ENCODE assay signal across 1 cellular context in the genomic region with DNA sequence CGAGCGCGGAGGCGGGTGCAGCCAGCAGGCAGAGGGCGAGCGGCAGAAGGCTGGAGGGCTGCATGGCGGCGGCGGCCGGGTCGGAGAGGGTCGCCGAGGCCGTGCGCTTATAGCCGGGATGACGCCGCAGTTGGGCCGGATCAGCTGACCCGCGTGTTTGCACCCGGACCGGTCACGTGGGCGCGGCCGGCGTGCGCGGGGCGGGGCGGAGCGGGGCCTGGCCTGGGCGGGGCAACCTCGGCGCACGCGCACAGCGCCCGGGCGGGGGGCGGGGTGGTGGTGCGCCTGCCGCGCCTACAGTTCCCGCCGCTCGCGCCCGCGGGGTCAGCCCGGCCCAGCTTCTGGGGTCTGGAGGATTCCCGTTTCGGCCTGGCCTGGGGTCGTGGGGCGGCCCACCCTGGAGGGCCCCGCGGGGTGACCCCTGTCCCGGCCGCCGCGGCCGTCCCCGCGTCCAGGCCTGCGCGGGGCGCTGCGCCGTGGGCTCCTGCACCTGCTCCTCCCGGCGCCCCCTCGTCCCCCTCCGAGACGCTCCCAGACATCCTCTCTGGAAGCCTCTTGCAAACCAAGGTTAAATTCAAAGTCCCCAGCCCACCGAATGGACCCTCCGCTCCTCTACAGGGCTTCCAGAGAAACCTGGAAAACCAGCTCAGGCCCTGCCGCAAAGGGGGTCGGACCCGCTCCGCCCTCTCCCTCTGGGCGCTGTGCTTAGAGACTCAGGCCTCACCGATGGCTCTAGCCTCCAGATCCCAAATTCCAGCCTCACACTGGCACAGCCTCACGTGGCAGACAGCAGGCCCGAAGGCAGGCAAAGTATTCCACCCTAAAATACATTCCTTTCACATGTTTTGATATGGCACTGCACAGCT.
TF ChIP-seq lines count a peak whose summit lies in the region.

CTSD (minus strand) TSS at position 132 of the 866 bp plus-strand sequence; CDS start at position 64, 68 bp downstream.

TF ChIP-seq in GM12878, 131 proteins besides CTCF, POLR2A, EP300 and RAD21 (continued from another document and continues in another):
- TF ChIP-seq ATF2 (IDR thresholded peaks at IDR 0.05; ENCODE audit: low read length) (no peak), SPI1 (IDR thresholded peaks at IDR 0.05; ENCODE audit: borderline replicate concordance, insufficient read depth, low read depth, low read length) (no peak), JUNB (IDR thresholded peaks at IDR 0.05) (no peak), FOS (IDR thresholded peaks at IDR 0.05; ENCODE audit: borderline replicate concordance, extremely low read depth, insufficient read length) (no peak), SMAD1 (IDR thresholded peaks at IDR 0.05; ENCODE audit: low read depth, partially characterized antibody) (no peak), KLF5 (IDR thresholded peaks at IDR 0.05; ENCODE audit: partially characterized antibody) (no peak), ZNF207 (IDR thresholded peaks at IDR 0.05; ENCODE audit: borderline replicate concordance) (no peak), SIX5 (IDR thresholded peaks at IDR 0.05; ENCODE audit: low read depth, low read length, severe bottlenecking) (no peak), SMARCA5 (IDR thresholded peaks at IDR 0.05) (peak; percentile 85), ZNF384 (IDR thresholded peaks at IDR 0.05; ENCODE audit: borderline replicate concordance, low read depth, low read length) (no peak), JUND (IDR thresholded peaks at IDR 0.05; ENCODE audit: low read depth, low read length) (no peak), BACH1 (IDR thresholded peaks at IDR 0.05; ENCODE audit: borderline replicate concordance) (peak; percentile 49; the same call in 1 of the 2 replicates), YBX1 (IDR thresholded peaks at IDR 0.05) (no peak), MLLT1 (IDR thresholded peaks at IDR 0.05) (no peak), SIN3A (IDR thresholded peaks at IDR 0.05; ENCODE audit: low read depth, low read length) (no peak), MTA2 (IDR thresholded peaks at IDR 0.05; ENCODE audit: low read depth) (no peak), ZNF274 (IDR thresholded peaks at IDR 0.05; ENCODE audit: insufficient read depth, insufficient read length) (no peak), STAT1 (conservative IDR thresholded peaks at IDR 0.05) (no peak), NR2C1 (IDR thresholded peaks at IDR 0.05) (0 out of 2 replicates have a peak, but pooled peaks have one; percentile 16), CHD4 (IDR thresholded peaks at IDR 0.05) (no peak), PRDM15 (CRISPR knock-in tag; IDR thresholded peaks at IDR 0.05) (no peak), SMAD5 (IDR thresholded peaks at IDR 0.05; ENCODE audit: low read depth) (no peak), MAX (IDR thresholded peaks at IDR 0.05; ENCODE audit: low read depth, low read length) (peak; percentile 91), CHD2 (IDR thresholded peaks at IDR 0.05; ENCODE audit: borderline replicate concordance, low read depth, low read length) (no peak), NRF1 (conservative IDR thresholded peaks at IDR 0.05; ENCODE audit: low read depth, low read length) (peak; percentile 47; the same call in 1 of the 2 replicates), EZH2 (IDR thresholded peaks at IDR 0.05; ENCODE audit: borderline replicate concordance, control insufficient read depth, low read depth, low read length) (no peak), TCF7 (IDR thresholded peaks at IDR 0.05; ENCODE audit: borderline replicate concordance) (no peak), EGR1 (IDR thresholded peaks at IDR 0.05; ENCODE audit: borderline replicate concordance in 1 of 2, low read depth in 2 of 2, low read length in 2 of 2) (peak; percentile 9 to 13; a peak in 2 of 3 replicates), SP1 (IDR thresholded peaks at IDR 0.05; ENCODE audit: low read depth, low read length) (no peak), TARDBP (IDR thresholded peaks at IDR 0.05; ENCODE audit: borderline replicate concordance) (no peak), SMC3 (IDR thresholded peaks at IDR 0.05; ENCODE audit: borderline replicate concordance, low read length) (no peak), RAD51 (IDR thresholded peaks at IDR 0.05) (peak; percentile 90), SREBF2 (IDR thresholded peaks at IDR 0.05; ENCODE audit: low read length) (no peak), CBFB (IDR thresholded peaks at IDR 0.05; ENCODE audit: low read depth) (no peak), EED (IDR thresholded peaks at IDR 0.05; ENCODE audit: low read depth) (no peak), RFX5 (IDR thresholded peaks at IDR 0.05; ENCODE audit: low read depth, low read length) (no peak), FOXK2 (IDR thresholded peaks at IDR 0.05) (peak; percentile 47; the same call in 1 of the 2 replicates), NFXL1 (IDR thresholded peaks at IDR 0.05; ENCODE audit: borderline replicate concordance) (no peak), RBBP5 (conservative IDR thresholded peaks at IDR 0.05) (no peak), CBX3 (IDR thresholded peaks at IDR 0.05; ENCODE audit: borderline replicate concordance, low read depth) (no peak)
- TF ChIP-seq, protein P1, sequence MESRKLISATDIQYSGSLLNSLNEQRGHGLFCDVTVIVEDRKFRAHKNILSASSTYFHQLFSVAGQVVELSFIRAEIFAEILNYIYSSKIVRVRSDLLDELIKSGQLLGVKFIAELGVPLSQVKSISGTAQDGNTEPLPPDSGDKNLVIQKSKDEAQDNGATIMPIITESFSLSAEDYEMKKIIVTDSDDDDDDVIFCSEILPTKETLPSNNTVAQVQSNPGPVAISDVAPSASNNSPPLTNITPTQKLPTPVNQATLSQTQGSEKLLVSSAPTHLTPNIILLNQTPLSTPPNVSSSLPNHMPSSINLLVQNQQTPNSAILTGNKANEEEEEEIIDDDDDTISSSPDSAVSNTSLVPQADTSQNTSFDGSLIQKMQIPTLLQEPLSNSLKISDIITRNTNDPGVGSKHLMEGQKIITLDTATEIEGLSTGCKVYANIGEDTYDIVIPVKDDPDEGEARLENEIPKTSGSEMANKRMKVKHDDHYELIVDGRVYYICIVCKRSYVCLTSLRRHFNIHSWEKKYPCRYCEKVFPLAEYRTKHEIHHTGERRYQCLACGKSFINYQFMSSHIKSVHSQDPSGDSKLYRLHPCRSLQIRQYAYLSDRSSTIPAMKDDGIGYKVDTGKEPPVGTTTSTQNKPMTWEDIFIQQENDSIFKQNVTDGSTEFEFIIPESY (IDR thresholded peaks at IDR 0.05), result no peak
- TF ChIP-seq, protein P2, sequence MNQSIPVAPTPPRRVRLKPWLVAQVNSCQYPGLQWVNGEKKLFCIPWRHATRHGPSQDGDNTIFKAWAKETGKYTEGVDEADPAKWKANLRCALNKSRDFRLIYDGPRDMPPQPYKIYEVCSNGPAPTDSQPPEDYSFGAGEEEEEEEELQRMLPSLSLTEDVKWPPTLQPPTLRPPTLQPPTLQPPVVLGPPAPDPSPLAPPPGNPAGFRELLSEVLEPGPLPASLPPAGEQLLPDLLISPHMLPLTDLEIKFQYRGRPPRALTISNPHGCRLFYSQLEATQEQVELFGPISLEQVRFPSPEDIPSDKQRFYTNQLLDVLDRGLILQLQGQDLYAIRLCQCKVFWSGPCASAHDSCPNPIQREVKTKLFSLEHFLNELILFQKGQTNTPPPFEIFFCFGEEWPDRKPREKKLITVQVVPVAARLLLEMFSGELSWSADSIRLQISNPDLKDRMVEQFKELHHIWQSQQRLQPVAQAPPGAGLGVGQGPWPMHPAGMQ (IDR thresholded peaks at IDR 0.05; ENCODE audit: borderline replicate concordance), result no peak
- TF ChIP-seq, protein P3, sequence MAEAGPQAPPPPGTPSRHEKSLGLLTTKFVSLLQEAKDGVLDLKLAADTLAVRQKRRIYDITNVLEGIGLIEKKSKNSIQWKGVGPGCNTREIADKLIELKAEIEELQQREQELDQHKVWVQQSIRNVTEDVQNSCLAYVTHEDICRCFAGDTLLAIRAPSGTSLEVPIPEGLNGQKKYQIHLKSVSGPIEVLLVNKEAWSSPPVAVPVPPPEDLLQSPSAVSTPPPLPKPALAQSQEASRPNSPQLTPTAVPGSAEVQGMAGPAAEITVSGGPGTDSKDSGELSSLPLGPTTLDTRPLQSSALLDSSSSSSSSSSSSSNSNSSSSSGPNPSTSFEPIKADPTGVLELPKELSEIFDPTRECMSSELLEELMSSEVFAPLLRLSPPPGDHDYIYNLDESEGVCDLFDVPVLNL (IDR thresholded peaks at IDR 0.05; ENCODE audit: low read depth, low read length), result no peak
- TF ChIP-seq, protein P4, sequence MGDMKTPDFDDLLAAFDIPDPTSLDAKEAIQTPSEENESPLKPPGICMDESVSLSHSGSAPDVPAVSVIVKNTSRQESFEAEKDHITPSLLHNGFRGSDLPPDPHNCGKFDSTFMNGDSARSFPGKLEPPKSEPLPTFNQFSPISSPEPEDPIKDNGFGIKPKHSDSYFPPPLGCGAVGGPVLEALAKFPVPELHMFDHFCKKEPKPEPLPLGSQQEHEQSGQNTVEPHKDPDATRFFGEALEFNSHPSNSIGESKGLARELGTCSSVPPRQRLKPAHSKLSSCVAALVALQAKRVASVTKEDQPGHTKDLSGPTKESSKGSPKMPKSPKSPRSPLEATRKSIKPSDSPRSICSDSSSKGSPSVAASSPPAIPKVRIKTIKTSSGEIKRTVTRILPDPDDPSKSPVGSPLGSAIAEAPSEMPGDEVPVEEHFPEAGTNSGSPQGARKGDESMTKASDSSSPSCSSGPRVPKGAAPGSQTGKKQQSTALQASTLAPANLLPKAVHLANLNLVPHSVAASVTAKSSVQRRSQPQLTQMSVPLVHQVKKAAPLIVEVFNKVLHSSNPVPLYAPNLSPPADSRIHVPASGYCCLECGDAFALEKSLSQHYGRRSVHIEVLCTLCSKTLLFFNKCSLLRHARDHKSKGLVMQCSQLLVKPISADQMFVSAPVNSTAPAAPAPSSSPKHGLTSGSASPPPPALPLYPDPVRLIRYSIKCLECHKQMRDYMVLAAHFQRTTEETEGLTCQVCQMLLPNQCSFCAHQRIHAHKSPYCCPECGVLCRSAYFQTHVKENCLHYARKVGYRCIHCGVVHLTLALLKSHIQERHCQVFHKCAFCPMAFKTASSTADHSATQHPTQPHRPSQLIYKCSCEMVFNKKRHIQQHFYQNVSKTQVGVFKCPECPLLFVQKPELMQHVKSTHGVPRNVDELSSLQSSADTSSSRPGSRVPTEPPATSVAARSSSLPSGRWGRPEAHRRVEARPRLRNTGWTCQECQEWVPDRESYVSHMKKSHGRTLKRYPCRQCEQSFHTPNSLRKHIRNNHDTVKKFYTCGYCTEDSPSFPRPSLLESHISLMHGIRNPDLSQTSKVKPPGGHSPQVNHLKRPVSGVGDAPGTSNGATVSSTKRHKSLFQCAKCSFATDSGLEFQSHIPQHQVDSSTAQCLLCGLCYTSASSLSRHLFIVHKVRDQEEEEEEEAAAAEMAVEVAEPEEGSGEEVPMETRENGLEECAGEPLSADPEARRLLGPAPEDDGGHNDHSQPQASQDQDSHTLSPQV (IDR thresholded peaks at IDR 0.05), result no peak
- TF ChIP-seq, protein P5, sequence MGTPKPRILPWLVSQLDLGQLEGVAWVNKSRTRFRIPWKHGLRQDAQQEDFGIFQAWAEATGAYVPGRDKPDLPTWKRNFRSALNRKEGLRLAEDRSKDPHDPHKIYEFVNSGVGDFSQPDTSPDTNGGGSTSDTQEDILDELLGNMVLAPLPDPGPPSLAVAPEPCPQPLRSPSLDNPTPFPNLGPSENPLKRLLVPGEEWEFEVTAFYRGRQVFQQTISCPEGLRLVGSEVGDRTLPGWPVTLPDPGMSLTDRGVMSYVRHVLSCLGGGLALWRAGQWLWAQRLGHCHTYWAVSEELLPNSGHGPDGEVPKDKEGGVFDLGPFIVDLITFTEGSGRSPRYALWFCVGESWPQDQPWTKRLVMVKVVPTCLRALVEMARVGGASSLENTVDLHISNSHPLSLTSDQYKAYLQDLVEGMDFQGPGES (IDR thresholded peaks at IDR 0.05), result no peak
